Comparison of ENCODE assay signal across 22 cellular contexts in genomic region chr22:40547729-40548143, GRCh38.
A peak's percentile ranks its signal among the peaks of the same experiment; 100 is the strongest.
DNase-seq lines count a peak whose midpoint lies in the region; ATAC-seq, FAIRE-seq and TF ChIP-seq lines count a peak whose summit lies in the region.
"Had no signal": no experiment of that assay in that cellular context is flagged by ENCODE, and none has a peak within 500 bp of the region (broad histone marks: within the 10 kb centered on the region; RNA-seq: fewer than 3 reads in every experiment).

No MANE protein-coding gene starts in this region.

- H3K27ac ChIP-seq in AG04450 (ENCODE audit: low read depth, low read length) (peak overlapping the region; percentile 25), H9 (ENCODE audit: insufficient read length, low read depth, low read length) (no peak overlapping the region), keratinocyte (ENCODE audit: control insufficient read depth, insufficient read depth, low read length) (no peak overlapping the region)
- H3K27ac ChIP-seq in effector memory CD4-positive, alpha-beta T cell (ENCODE audit: insufficient read depth, low read length, poor library complexity, severe bottlenecking): no peak overlapping the region
- H3K27ac ChIP-seq: ascending aorta, C4-2B, heart left ventricle, skin epidermis had no signal

- TF ChIP-seq CTCF in AG04450 (IDR thresholded peaks at IDR 0.05; ENCODE audit: low read depth, low read length) (no peak), H9 (conservative IDR thresholded peaks at IDR 0.05) (no peak), keratinocyte (optimal IDR thresholded peaks at IDR 0.05 in 1 of 3, IDR thresholded peaks at IDR 0.05 in 1 of 3, conservative IDR thresholded peaks at IDR 0.05 in 1 of 3; ENCODE audit: extremely low read depth in 1 of 3, insufficient read depth in 2 of 3, low read length in 3 of 3) (no peak)

- no peak overlapping the region for H3K18ac ChIP-seq in H9 (ENCODE audit: insufficient read length, low read depth, low read length)

- H3K9me3 Mint-ChIP-seq in H9: peaks cover 0 to under 1% of the 10 kb centered on the region in 2 experiments; a peak in 1 of 5 replicates

- no peak for ATAC-seq in activated CD4-positive, CD25-positive, alpha-beta regulatory T cell treated with anti-CD3 and anti-CD28 coated beads, Interleukin-2, amount 50 U/mL, for 24 hours
- ATAC-seq: heart left ventricle; K562; naive thymus-derived CD4-positive, alpha-beta T cell had no signal

- no peak overlapping the region for H3K14ac ChIP-seq in H9 (ENCODE audit: insufficient read depth, low read length)

- WGBS in H9 (ENCODE audit: extremely low coverage, insufficient read length, low lambda C conversion rate): no CpG with 5 or more reads among the region's 4 CpGs

- peaks cover 3% of the 10 kb centered on the region for H3K9me3 ChIP-seq in AG04450 (ENCODE audit: control insufficient read depth, insufficient read depth, low read length)
- H3K9me3 ChIP-seq in H9 (ENCODE audit: control insufficient read depth, low read depth, low read length): no peaks in the 10 kb centered on the region
- H3K9me3 ChIP-seq in keratinocyte (ENCODE audit: control insufficient read depth, low read depth, low read length): no peaks in the 10 kb centered on the region
- no peaks in the 10 kb centered on the region for H3K9me3 ChIP-seq in effector memory CD4-positive, alpha-beta T cell (ENCODE audit: control insufficient read depth, low read length)
- H3K9me3 ChIP-seq: ascending aorta had no signal

- H3K4ac ChIP-seq in H9 (ENCODE audit: low read depth, low read length): no peak overlapping the region

- H3K79me2 ChIP-seq in H9 (ENCODE audit: insufficient read depth, low read length) (no peaks in the 10 kb centered on the region), keratinocyte (ENCODE audit: control insufficient read depth, insufficient read depth, low read length) (peaks cover 38% of the 10 kb centered on the region)

- H4K8ac ChIP-seq in H9 (replicated peaks; ENCODE audit: insufficient read length, low read depth, low read length): no peak overlapping the region

- H3K56ac ChIP-seq in H9 (ENCODE audit: insufficient read length, low read depth, low read length): no peak overlapping the region

- H3K27ac Mint-ChIP-seq in H9: peak overlapping the region in 2 of 3 experiments; percentile 63 to 84; a peak in 3 of 7 replicates
- H3K27ac Mint-ChIP-seq: activated CD4-positive, alpha-beta T cell treated with anti-CD3 and anti-CD28 coated beads, Interleukin-2, amount 10 ng/mL, durations not matched to agents 24 days and 14 days had no signal

- POLR2A ChIA-PET in AG04450 (lab: Yijun Ruan, JAX): no interaction called here

- CTCF ChIA-PET in AG04450 (lab: Charles Lee): no interaction called here

- H3K23ac ChIP-seq in H9 (ENCODE audit: insufficient read length, low read depth, low read length): no peak overlapping the region

- no peaks in the 10 kb centered on the region for H3K27me3 Mint-ChIP-seq in H9 (ENCODE audit: low read depth)
- H3K27me3 Mint-ChIP-seq: activated CD4-positive, alpha-beta T cell treated with anti-CD3 and anti-CD28 coated beads, Interleukin-2, amount 10 ng/mL, durations not matched to agents 24 days and 14 days; naive thymus-derived CD4-positive, alpha-beta T cell had no signal

- H4K91ac ChIP-seq in H9 (ENCODE audit: insufficient read length, low read depth, low read length): no peak overlapping the region

- peaks cover 14 to 22% (median 16%) of the 10 kb centered on the region in 3 experiments; a peak in 6 of 7 replicates for H3K36me3 Mint-ChIP-seq in H9 (ENCODE audit: insufficient read depth in 1 of 3, low read depth in 3 of 3)

- peak; percentile 52 for FAIRE-seq in keratinocyte (lab: Jason Lieb, UNC)
- FAIRE-seq: K562, urothelium cell line had no signal

- H3K4me2 ChIP-seq in H9 (ENCODE audit: insufficient read depth, insufficient read length, low read length) (no peak overlapping the region), keratinocyte (ENCODE audit: control insufficient read depth, extremely low read depth, insufficient read depth, low read depth, low read length) (no peak overlapping the region)

- H3K27me3 ChIP-seq in AG04450 (ENCODE audit: control insufficient read depth, insufficient read depth, low read length) (no peaks in the 10 kb centered on the region), H9 (ENCODE audit: insufficient read depth, low read length) (no peaks in the 10 kb centered on the region), keratinocyte (ENCODE audit: control insufficient read depth, extremely low read depth, insufficient read depth, low read length) (no peaks in the 10 kb centered on the region)
- no peaks in the 10 kb centered on the region for H3K27me3 ChIP-seq in effector memory CD4-positive, alpha-beta T cell (replicated peaks; ENCODE audit: control insufficient read depth, insufficient read depth, low read length, poor library complexity, severe bottlenecking)
- H3K27me3 ChIP-seq: ascending aorta, heart left ventricle had no signal

- no peaks in the 10 kb centered on the region for H3K79me1 ChIP-seq in H9 (ENCODE audit: insufficient read depth, low read depth, low read length, poor library complexity, severe bottlenecking)

- no peak overlapping the region for H2BK5ac ChIP-seq in H9 (ENCODE audit: insufficient read length, low read length)

- H3K4me3 Mint-ChIP-seq in H9: no peak overlapping the region
- H3K4me3 Mint-ChIP-seq: activated CD4-positive, alpha-beta T cell treated with anti-CD3 and anti-CD28 coated beads, Interleukin-2, amount 10 ng/mL, durations not matched to agents 24 days and 14 days; naive thymus-derived CD4-positive, alpha-beta T cell had no signal

- H4K20me1 ChIP-seq in H9 (ENCODE audit: control insufficient read depth, insufficient read depth, insufficient read length) (no peaks in the 10 kb centered on the region), keratinocyte (ENCODE audit: control insufficient read depth, extremely low read depth, insufficient read depth, low read length) (no peaks in the 10 kb centered on the region)

- H3K9ac ChIP-seq in H9 (ENCODE audit: extremely low read depth, insufficient read length, low read length): no peak overlapping the region
- H3K9ac ChIP-seq in keratinocyte (ENCODE audit: control insufficient read depth, extremely low read depth, insufficient read depth, low read length): no peak overlapping the region

- no peak overlapping the region for H2AK5ac ChIP-seq in H9 (ENCODE audit: insufficient read length, low read length)

- peaks cover 20 to 21% of the 10 kb centered on the region in 2 experiments for H3K4me1 Mint-ChIP-seq in H9

- H3K36me3 ChIP-seq in keratinocyte (ENCODE audit: control insufficient read depth in 2 of 2, extremely low read depth in 1 of 2, insufficient read depth in 2 of 2, low read length in 2 of 2): peaks cover 4 to 9% of the 10 kb centered on the region in 2 experiments
- no peaks in the 10 kb centered on the region for H3K36me3 ChIP-seq in effector memory CD4-positive, alpha-beta T cell (ENCODE audit: control insufficient read depth, insufficient read depth, low read length)

- H2BK12ac ChIP-seq in H9 (ENCODE audit: insufficient read length, low read depth, low read length): no peak overlapping the region

- DNase-seq in AG04450 (ENCODE audit: low read depth, low spot score) (no peak), H9 (no peak), amniotic epithelial cell (ENCODE audit: low read depth) (peak; percentile 78), keratinocyte (ENCODE audit: low read depth, low spot score) (no peak), DMS53 (lab: John Stamatoyannopoulos, UW) (no peak)
- DNase-seq in effector memory CD4-positive, alpha-beta T cell: no peak
- DNase-seq: activated CD4-positive, alpha-beta T cell treated with anti-CD3 and anti-CD28 coated beads, Interleukin-2, amount 10 ng/mL, durations not matched to agents 24 days and 14 days; activated naive CD4-positive, alpha-beta T cell treated with anti-CD3 and anti-CD28 coated beads, Interleukin-2, amount 50 U/mL, for 16 hours; activated T-cell treated with anti-CD3 and anti-CD28 coated beads, Interleukin-2, amount 50 U/mL, for 48 hours; heart left ventricle; naive thymus-derived CD4-positive, alpha-beta T cell; NCI-H1105 treated with DMSO at 0.1 percent for 48 hours; NCI-H2081; occipital lobe; SHP77; stimulated activated CD4-positive, alpha-beta T cell treated with anti-CD3 and anti-CD28 coated beads, Interleukin-1b, Interleukin-23, amount 100 ng/mL, for 48 hours had no signal

- no peak overlapping the region for H2BK120ac ChIP-seq in H9 (ENCODE audit: low read depth, low read length, poor library complexity, severe bottlenecking)

- dilution Hi-C loops in keratinocyte (cut with MboI; ENCODE audit: extremely low pct_ligation_motif_present, low sequenced_read_pairs): loop anchor here (25.0 kb wide), 1 partner anchor 90 kb away; the partner anchor contains the start of gene MRTFA

- H2AFZ ChIP-seq in H9 (ENCODE audit: low read length) (no peak overlapping the region), keratinocyte (ENCODE audit: control insufficient read depth, low read length) (no peak overlapping the region)

- no peaks in the 10 kb centered on the region for H3K23me2 ChIP-seq in H9 (ENCODE audit: insufficient read length, low read depth, low read length, poor library complexity, severe bottlenecking)

- no peak overlapping the region for H2BK15ac ChIP-seq in H9 (ENCODE audit: low read depth, low read length)

- no peaks in the 10 kb centered on the region for H3K9me1 ChIP-seq in keratinocyte (ENCODE audit: control insufficient read depth, extremely low read depth, insufficient read depth, low read length)

- no peak overlapping the region for H4K5ac ChIP-seq in H9 (ENCODE audit: insufficient read length, low read depth, low read length)

- no peak overlapping the region for H2BK20ac ChIP-seq in H9 (ENCODE audit: low read depth, low read length, poor library complexity, severe bottlenecking)

- H3K4me3 ChIP-seq in AG04450 (ENCODE audit: low read depth, low read length) (no peak overlapping the region), keratinocyte (ENCODE audit: control insufficient read depth in 2 of 3, extremely low read depth in 1 of 3, insufficient read depth in 2 of 3, low read depth in 1 of 3, low read length in 3 of 3) (no peak overlapping the region)
- no peak overlapping the region for H3K4me3 ChIP-seq in effector memory CD4-positive, alpha-beta T cell (ENCODE audit: insufficient read depth, low read depth, low read length, poor library complexity, severe bottlenecking)
- H3K4me3 ChIP-seq: ascending aorta, heart left ventricle, K562, skin epidermis had no signal

- H3K4me1 ChIP-seq in H9 (ENCODE audit: insufficient read depth, low read length): no peaks in the 10 kb centered on the region
- H3K4me1 ChIP-seq in keratinocyte (ENCODE audit: control insufficient read depth, extremely low read depth, insufficient read depth, low read length): peaks cover 6% of the 10 kb centered on the region
- H3K4me1 ChIP-seq in effector memory CD4-positive, alpha-beta T cell (ENCODE audit: control insufficient read depth, insufficient read depth, low read length, poor library complexity, severe bottlenecking): no peaks in the 10 kb centered on the region

- no peak overlapping the region for H3T11ph ChIP-seq in H9 (ENCODE audit: low read length)
